ENCODE assay signal across 1 cellular context in genomic region chr16:81077077-81077940, GRCh38.
TF ChIP-seq lines count a peak whose summit lies in the region.

A gene with protein sequence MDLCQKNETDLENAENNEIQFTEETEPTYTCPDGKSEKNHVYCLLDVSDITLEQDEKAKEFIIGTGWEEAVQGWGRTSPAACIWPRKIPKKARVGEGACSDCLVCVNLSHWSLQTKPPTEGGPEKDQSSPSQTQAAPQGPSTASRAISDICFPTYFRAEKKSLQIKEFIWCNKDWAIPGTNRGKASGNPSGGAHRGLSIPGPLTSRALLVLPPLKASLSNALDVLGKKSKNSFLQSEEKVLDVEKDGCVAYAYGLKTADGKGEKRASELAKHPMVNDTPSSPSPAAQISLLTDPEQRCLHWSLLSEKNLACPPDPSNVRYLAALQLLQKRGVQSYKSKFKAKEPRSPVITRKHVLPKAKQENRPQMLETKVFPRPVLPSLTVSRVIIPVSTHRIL (minus strand): TSS chr16:81077238. CDS start chr16:81063955, 13,283 bp downstream.

TF ChIP-seq in HepG2, 621 proteins besides CTCF, POLR2A, EP300 and RAD21 (continued from another document and continues in another):
- TF ChIP-seq, protein P1, sequence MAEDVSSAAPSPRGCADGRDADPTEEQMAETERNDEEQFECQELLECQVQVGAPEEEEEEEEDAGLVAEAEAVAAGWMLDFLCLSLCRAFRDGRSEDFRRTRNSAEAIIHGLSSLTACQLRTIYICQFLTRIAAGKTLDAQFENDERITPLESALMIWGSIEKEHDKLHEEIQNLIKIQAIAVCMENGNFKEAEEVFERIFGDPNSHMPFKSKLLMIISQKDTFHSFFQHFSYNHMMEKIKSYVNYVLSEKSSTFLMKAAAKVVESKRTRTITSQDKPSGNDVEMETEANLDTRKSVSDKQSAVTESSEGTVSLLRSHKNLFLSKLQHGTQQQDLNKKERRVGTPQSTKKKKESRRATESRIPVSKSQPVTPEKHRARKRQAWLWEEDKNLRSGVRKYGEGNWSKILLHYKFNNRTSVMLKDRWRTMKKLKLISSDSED (CRISPR knock-in tag; IDR thresholded peaks at IDR 0.05) = peak; percentile 82; the same call in 1 of the 2 replicates
- TF ChIP-seq PHB2 (IDR thresholded peaks at IDR 0.05; ENCODE audit: partially characterized antibody) (no peak), ZNF589 (CRISPR knock-in tag; conservative IDR thresholded peaks at IDR 0.05) (no peak), ZNF580 (CRISPR knock-in tag; IDR thresholded peaks at IDR 0.05; ENCODE audit: borderline replicate concordance, low read depth) (peak; percentile 68; the same call in 1 of the 2 replicates), ZNF720 (CRISPR knock-in tag; IDR thresholded peaks at IDR 0.05) (no peak), ARHGAP35 (CRISPR knock-in tag; IDR thresholded peaks at IDR 0.05; ENCODE audit: borderline replicate concordance) (peak; percentile 90), BCL6 (CRISPR knock-in tag; IDR thresholded peaks at IDR 0.05) (0 out of 2 replicates have a peak, but pooled peaks have one; percentile 40), FOXK2 (IDR thresholded peaks at IDR 0.05) (no peak), ARID3A (IDR thresholded peaks at IDR 0.05; ENCODE audit: low read depth, low read length) (no peak), NFE2L2 (IDR thresholded peaks at IDR 0.05; ENCODE audit: low read length) (no peak), GTF2F1 (IDR thresholded peaks at IDR 0.05; ENCODE audit: low read length) (peak; percentile 66; the same call in 1 of the 2 replicates), ZNF207 (IDR thresholded peaks at IDR 0.05; ENCODE audit: borderline replicate concordance) (no peak), ZFYVE20 (CRISPR knock-in tag; IDR thresholded peaks at IDR 0.05; ENCODE audit: borderline replicate concordance, low read depth) (0 out of 2 replicates have a peak, but pooled peaks have one; percentile 31), SOX6 (IDR thresholded peaks at IDR 0.05) (no peak), SOX6 (CRISPR knock-in tag; IDR thresholded peaks at IDR 0.05) (peak; percentile 62; the same call in 1 of the 2 replicates), RFX3 (CRISPR knock-in tag; IDR thresholded peaks at IDR 0.05) (peak; percentile 99), HOXA3 (CRISPR knock-in tag; IDR thresholded peaks at IDR 0.05) (peak; percentile 95), KLF13 (CRISPR knock-in tag; IDR thresholded peaks at IDR 0.05) (peak; percentile 88), ZBTB49 (CRISPR knock-in tag; IDR thresholded peaks at IDR 0.05; ENCODE audit: borderline replicate concordance) (no peak), ZMYM2 (CRISPR knock-in tag; IDR thresholded peaks at IDR 0.05) (no peak), NCOA2 (CRISPR knock-in tag; IDR thresholded peaks at IDR 0.05) (no peak; the same call in 1 of the 2 replicates), ZNF775 (CRISPR knock-in tag; IDR thresholded peaks at IDR 0.05; ENCODE audit: borderline replicate concordance) (no peak; the same call in 1 of the 2 replicates), ZSCAN25 (CRISPR knock-in tag; IDR thresholded peaks at IDR 0.05) (peak; percentile 26), HCFC1 (IDR thresholded peaks at IDR 0.05; ENCODE audit: low read depth, low read length) (peak; percentile 54; the same call in 1 of the 2 replicates), SP140L (CRISPR knock-in tag; IDR thresholded peaks at IDR 0.05; ENCODE audit: borderline replicate concordance) (no peak), SIX4 (CRISPR knock-in tag; IDR thresholded peaks at IDR 0.05) (peak; percentile 55), TRIM22 (IDR thresholded peaks at IDR 0.05) (no peak), ZKSCAN5 (CRISPR knock-in tag; IDR thresholded peaks at IDR 0.05) (no peak), KDM3A (CRISPR knock-in tag; IDR thresholded peaks at IDR 0.05; ENCODE audit: low read depth) (0 out of 2 replicates have a peak, but pooled peaks have one; percentile 32), NBN (conservative IDR thresholded peaks at IDR 0.05) (no peak), ZBTB8A (CRISPR knock-in tag; IDR thresholded peaks at IDR 0.05; ENCODE audit: borderline replicate concordance, low read depth) (no peak), ZNF496 (CRISPR knock-in tag; IDR thresholded peaks at IDR 0.05; ENCODE audit: insufficient replicate concordance) (no peak), ZNF850 (CRISPR knock-in tag; conservative IDR thresholded peaks at IDR 0.05) (no peak), ZNF552 (CRISPR knock-in tag; IDR thresholded peaks at IDR 0.05; ENCODE audit: borderline replicate concordance) (no peak), POGZ (CRISPR knock-in tag; IDR thresholded peaks at IDR 0.05) (peak; percentile 40; the same call in 1 of the 2 replicates), ZNF263 (CRISPR knock-in tag; IDR thresholded peaks at IDR 0.05) (peak; percentile 65; the same call in 1 of the 2 replicates), ZNF24 (IDR thresholded peaks at IDR 0.05) (no peak), CBFB (CRISPR knock-in tag; IDR thresholded peaks at IDR 0.05) (peak; percentile 90), TGIF2 (CRISPR knock-in tag; IDR thresholded peaks at IDR 0.05) (peak; percentile 50), ZNF558 (CRISPR knock-in tag; IDR thresholded peaks at IDR 0.05; ENCODE audit: borderline replicate concordance) (peak; percentile 57; the same call in 1 of the 2 replicates), SNRNP70 (IDR thresholded peaks at IDR 0.05; ENCODE audit: low read depth, low read length) (no peak), ZNF841 (CRISPR knock-in tag; IDR thresholded peaks at IDR 0.05; ENCODE audit: borderline replicate concordance) (no peak), NAIF1 (CRISPR knock-in tag; IDR thresholded peaks at IDR 0.05; ENCODE audit: borderline replicate concordance) (peak; percentile 70), MTA1 (CRISPR knock-in tag; IDR thresholded peaks at IDR 0.05; ENCODE audit: borderline replicate concordance) (peak; percentile 47; the same call in 1 of the 2 replicates), HNF4A (CRISPR knock-in tag; IDR thresholded peaks at IDR 0.05) (peak; percentile 27; the same call in 1 of the 2 replicates), KDM4B (CRISPR knock-in tag; IDR thresholded peaks at IDR 0.05) (no peak), MEF2D (CRISPR knock-in tag; IDR thresholded peaks at IDR 0.05) (peak; percentile 47; the same call in 1 of the 2 replicates), ATF7 (IDR thresholded peaks at IDR 0.05) (no peak), ATF7 (CRISPR knock-in tag; IDR thresholded peaks at IDR 0.05) (peak; percentile 25; the same call in 1 of the 2 replicates), ZNF816 (CRISPR knock-in tag; IDR thresholded peaks at IDR 0.05; ENCODE audit: borderline replicate concordance) (peak; percentile 74; the same call in 1 of the 2 replicates), ZNF619 (CRISPR knock-in tag; IDR thresholded peaks at IDR 0.05) (peak; percentile 94; the same call in 1 of the 2 replicates), PREB (CRISPR knock-in tag; IDR thresholded peaks at IDR 0.05) (no peak)
- TF ChIP-seq, protein P2, sequence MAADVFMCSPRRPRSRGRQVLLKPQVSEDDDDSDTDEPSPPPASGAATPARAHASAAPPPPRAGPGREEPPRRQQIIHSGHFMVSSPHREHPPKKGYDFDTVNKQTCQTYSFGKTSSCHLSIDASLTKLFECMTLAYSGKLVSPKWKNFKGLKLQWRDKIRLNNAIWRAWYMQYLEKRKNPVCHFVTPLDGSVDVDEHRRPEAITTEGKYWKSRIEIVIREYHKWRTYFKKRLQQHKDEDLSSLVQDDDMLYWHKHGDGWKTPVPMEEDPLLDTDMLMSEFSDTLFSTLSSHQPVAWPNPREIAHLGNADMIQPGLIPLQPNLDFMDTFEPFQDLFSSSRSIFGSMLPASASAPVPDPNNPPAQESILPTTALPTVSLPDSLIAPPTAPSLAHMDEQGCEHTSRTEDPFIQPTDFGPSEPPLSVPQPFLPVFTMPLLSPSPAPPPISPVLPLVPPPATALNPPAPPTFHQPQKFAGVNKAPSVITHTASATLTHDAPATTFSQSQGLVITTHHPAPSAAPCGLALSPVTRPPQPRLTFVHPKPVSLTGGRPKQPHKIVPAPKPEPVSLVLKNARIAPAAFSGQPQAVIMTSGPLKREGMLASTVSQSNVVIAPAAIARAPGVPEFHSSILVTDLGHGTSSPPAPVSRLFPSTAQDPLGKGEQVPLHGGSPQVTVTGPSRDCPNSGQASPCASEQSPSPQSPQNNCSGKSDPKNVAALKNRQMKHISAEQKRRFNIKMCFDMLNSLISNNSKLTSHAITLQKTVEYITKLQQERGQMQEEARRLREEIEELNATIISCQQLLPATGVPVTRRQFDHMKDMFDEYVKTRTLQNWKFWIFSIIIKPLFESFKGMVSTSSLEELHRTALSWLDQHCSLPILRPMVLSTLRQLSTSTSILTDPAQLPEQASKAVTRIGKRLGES (CRISPR knock-in tag; IDR thresholded peaks at IDR 0.05; ENCODE audit: borderline replicate concordance) = no peak
- TF ChIP-seq, protein P3, sequence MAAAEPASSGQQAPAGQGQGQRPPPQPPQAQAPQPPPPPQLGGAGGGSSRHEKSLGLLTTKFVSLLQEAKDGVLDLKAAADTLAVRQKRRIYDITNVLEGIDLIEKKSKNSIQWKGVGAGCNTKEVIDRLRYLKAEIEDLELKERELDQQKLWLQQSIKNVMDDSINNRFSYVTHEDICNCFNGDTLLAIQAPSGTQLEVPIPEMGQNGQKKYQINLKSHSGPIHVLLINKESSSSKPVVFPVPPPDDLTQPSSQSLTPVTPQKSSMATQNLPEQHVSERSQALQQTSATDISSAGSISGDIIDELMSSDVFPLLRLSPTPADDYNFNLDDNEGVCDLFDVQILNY (CRISPR knock-in tag; conservative IDR thresholded peaks at IDR 0.05) = peak; percentile 53
- TF ChIP-seq, protein P4, sequence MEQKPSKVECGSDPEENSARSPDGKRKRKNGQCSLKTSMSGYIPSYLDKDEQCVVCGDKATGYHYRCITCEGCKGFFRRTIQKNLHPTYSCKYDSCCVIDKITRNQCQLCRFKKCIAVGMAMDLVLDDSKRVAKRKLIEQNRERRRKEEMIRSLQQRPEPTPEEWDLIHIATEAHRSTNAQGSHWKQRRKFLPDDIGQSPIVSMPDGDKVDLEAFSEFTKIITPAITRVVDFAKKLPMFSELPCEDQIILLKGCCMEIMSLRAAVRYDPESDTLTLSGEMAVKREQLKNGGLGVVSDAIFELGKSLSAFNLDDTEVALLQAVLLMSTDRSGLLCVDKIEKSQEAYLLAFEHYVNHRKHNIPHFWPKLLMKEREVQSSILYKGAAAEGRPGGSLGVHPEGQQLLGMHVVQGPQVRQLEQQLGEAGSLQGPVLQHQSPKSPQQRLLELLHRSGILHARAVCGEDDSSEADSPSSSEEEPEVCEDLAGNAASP (CRISPR knock-in tag; IDR thresholded peaks at IDR 0.05; ENCODE audit: borderline replicate concordance) = peak; percentile 26; the same call in 1 of the 2 replicates
